ENCODE assay signal across 10 cellular contexts in the genomic region with DNA sequence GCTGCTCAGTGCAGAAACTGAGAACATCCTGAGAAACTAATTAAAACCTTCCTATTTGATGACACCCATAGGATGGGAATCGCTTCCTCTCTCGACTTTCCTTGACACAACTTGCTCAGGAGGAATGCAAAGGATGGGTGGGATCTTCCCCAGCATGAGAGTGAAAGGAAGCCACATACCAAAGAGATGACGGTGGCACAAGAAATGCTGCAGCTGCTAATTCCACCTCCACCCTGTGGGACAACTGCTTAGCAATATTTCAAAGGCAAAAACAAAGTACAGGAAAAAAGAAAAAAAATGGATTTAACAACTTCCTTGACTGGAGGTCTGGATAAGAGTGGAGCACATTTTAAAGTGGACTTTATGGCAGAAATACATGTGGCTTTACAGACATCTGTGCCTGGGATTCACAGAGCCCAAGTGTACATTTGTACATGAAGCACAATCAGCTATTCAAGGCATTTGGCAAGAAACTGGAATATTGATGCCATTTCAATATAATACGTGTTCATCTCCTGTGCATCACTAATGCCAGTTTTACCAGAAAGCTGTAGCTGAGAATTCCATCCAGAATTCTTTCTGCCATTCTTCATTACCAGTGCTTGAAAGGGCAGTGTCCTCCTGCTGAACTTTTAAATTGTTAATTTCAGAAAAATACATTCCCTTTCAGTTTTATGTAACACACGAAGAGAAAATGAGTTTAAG.
A peak's percentile ranks its signal among the peaks of the same experiment; 100 is the strongest.
DNase-seq lines count a peak whose midpoint lies in the region; ATAC-seq and TF ChIP-seq lines count a peak whose summit lies in the region.
"Had no signal": no experiment of that assay in that cellular context is flagged by ENCODE, and none has a peak within 500 bp of the region (broad histone marks: within the 10 kb centered on the region; RNA-seq: fewer than 3 reads in every experiment).

No MANE protein-coding gene starts in this region.

- no peak for TF ChIP-seq CTCF in GM23338 (conservative IDR thresholded peaks at IDR 0.05; ENCODE audit: low read depth in 2 of 2)
- no peak for TF ChIP-seq CTCF in foreskin fibroblast (IDR thresholded peaks at IDR 0.05; ENCODE audit: low read depth, low read length)
- no peak for TF ChIP-seq CTCF in progenitor cell of endocrine pancreas (IDR thresholded peaks at IDR 0.05; ENCODE audit: unreplicated experiment)

- H3K4me3 Mint-ChIP-seq in GM23338 (no peak overlapping the region), progenitor cell of endocrine pancreas (ENCODE audit: low read depth) (no peak overlapping the region)
- H3K4me3 Mint-ChIP-seq: activated naive CD4-positive, alpha-beta T cell treated with anti-CD3 and anti-CD28 coated beads, Interleukin-2, amount 10 ng/mL, durations not matched to agents 7 days and 5 days had no signal

- H3K4me3 ChIP-seq in GM23338, result no peak overlapping the region
- no peak overlapping the region for H3K4me3 ChIP-seq in foreskin fibroblast (ENCODE audit: low read depth in 1 of 2, low read length in 2 of 2)

- H3K4me1 Mint-ChIP-seq in GM23338, result peaks cover 21% of the 10 kb centered on the region
- peaks cover 18% of the 10 kb centered on the region for H3K4me1 Mint-ChIP-seq in progenitor cell of endocrine pancreas (ENCODE audit: low read depth)
- H3K4me1 Mint-ChIP-seq: activated naive CD4-positive, alpha-beta T cell treated with anti-CD3 and anti-CD28 coated beads, Interleukin-2, amount 10 ng/mL, durations not matched to agents 7 days and 5 days had no signal

- H3K27me3 ChIP-seq in GM23338 (ENCODE audit: insufficient read depth), result no peaks in the 10 kb centered on the region

- peaks cover 6% of the 10 kb centered on the region for H3K9me2 ChIP-seq in GM23338 (ENCODE audit: insufficient read depth)

- no peak overlapping the region for H3K4me2 ChIP-seq in GM23338

- peaks cover 2% of the 10 kb centered on the region for H3K27me3 Mint-ChIP-seq in GM23338 (ENCODE audit: insufficient read depth, low read depth, poor library complexity)
- H3K27me3 Mint-ChIP-seq in progenitor cell of endocrine pancreas, result no peaks in the 10 kb centered on the region
- H3K27me3 Mint-ChIP-seq: activated naive CD4-positive, alpha-beta T cell treated with anti-CD3 and anti-CD28 coated beads, Interleukin-2, amount 10 ng/mL, durations not matched to agents 7 days and 5 days had no signal

- H3K9me3 Mint-ChIP-seq in GM23338 (peaks cover 4% of the 10 kb centered on the region; the same call in 1 of the 3 replicates), progenitor cell of endocrine pancreas (ENCODE audit: low read depth) (no peaks in the 10 kb centered on the region)
- H3K9me3 Mint-ChIP-seq: activated naive CD4-positive, alpha-beta T cell treated with anti-CD3 and anti-CD28 coated beads, Interleukin-2, amount 10 ng/mL, durations not matched to agents 7 days and 5 days had no signal

- H3F3A ChIP-seq in GM23338 (replicated peaks; ENCODE audit: low read depth), result no peaks in the 10 kb centered on the region

- H3K36me3 Mint-ChIP-seq in GM23338 (ENCODE audit: low read depth) (peaks cover 4% of the 10 kb centered on the region; the same call in 2 of the 3 replicates), progenitor cell of endocrine pancreas (ENCODE audit: insufficient read depth) (no peaks in the 10 kb centered on the region)
- H3K36me3 Mint-ChIP-seq: activated naive CD4-positive, alpha-beta T cell treated with anti-CD3 and anti-CD28 coated beads, Interleukin-2, amount 10 ng/mL, durations not matched to agents 7 days and 5 days had no signal

- peak; percentile 82 for DNase-seq in GM23338 (ENCODE audit: low spot score)
- peak; percentile 90 to 92 for DNase-seq in foreskin fibroblast
- DNase-seq in progenitor cell of endocrine pancreas (ENCODE audit: low spot score, unreplicated experiment), result no peak
- DNase-seq in NCI-H1105 (lab: John Stamatoyannopoulos, UW), result no peak
- no peak for DNase-seq in NCI-H2029 (lab: John Stamatoyannopoulos, UW)
- DNase-seq: activated naive CD4-positive, alpha-beta T cell treated with anti-CD3 and anti-CD28 coated beads, Interleukin-2, amount 10 ng/mL, durations not matched to agents 7 days and 5 days; NCI-H1930 had no signal

- no peaks in the 10 kb centered on the region for H4K20me1 ChIP-seq in GM23338 (replicated peaks; ENCODE audit: insufficient read depth)

- H3K36me3 ChIP-seq in GM23338 (ENCODE audit: insufficient read depth), result no peaks in the 10 kb centered on the region

- ATAC-seq in GM23338, result peak; percentile 90
- peak; percentile 88 for ATAC-seq in SK-N-SH treated with all-trans-retinoic acid at 6 μM for 48 hours
- no peak for ATAC-seq in GM19455 (IDR thresholded peaks at IDR 0.05; ENCODE audit: unreplicated experiment)
- no peak for ATAC-seq in HG03025 (IDR thresholded peaks at IDR 0.05; ENCODE audit: low FRiP score, unreplicated experiment)

- H3K27ac Mint-ChIP-seq in GM23338 (0 out of 2 replicates have a peak overlapping the region, but pooled peaks have one; percentile 45), progenitor cell of endocrine pancreas (peak overlapping the region; percentile 34)
- H3K27ac Mint-ChIP-seq: activated naive CD4-positive, alpha-beta T cell treated with anti-CD3 and anti-CD28 coated beads, Interleukin-2, amount 10 ng/mL, durations not matched to agents 7 days and 5 days had no signal

- 0 out of 2 replicates have a peak, but pooled peaks cover 14% of the 10 kb centered on the region for H3K4me1 ChIP-seq in GM23338 (ENCODE audit: insufficient read depth)

- no peaks in the 10 kb centered on the region for H3K79me2 ChIP-seq in GM23338 (replicated peaks; ENCODE audit: insufficient read depth)

- no peak overlapping the region for H2AFZ ChIP-seq in GM23338

- H3K27ac ChIP-seq in GM23338 (ENCODE audit: low read depth), result no peak overlapping the region

TF ChIP-seq in GM23338, 12 proteins besides CTCF, POLR2A, EP300 and RAD21 (continues in another document):
- TF ChIP-seq, protein P1, sequence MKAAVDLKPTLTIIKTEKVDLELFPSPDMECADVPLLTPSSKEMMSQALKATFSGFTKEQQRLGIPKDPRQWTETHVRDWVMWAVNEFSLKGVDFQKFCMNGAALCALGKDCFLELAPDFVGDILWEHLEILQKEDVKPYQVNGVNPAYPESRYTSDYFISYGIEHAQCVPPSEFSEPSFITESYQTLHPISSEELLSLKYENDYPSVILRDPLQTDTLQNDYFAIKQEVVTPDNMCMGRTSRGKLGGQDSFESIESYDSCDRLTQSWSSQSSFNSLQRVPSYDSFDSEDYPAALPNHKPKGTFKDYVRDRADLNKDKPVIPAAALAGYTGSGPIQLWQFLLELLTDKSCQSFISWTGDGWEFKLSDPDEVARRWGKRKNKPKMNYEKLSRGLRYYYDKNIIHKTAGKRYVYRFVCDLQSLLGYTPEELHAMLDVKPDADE (IDR thresholded peaks at IDR 0.05), result no peak

TF ChIP-seq in SK-N-SH treated with all-trans-retinoic acid at 6 μM for 48 hours, 23 proteins besides CTCF, POLR2A, EP300 and RAD21 (continues in another document):
- TF ChIP-seq SNAI2 (CRISPR knock-in tag; IDR thresholded peaks at IDR 0.05), result no peak
- TF ChIP-seq ZC3H10 (CRISPR knock-in tag; IDR thresholded peaks at IDR 0.05), result 0 out of 2 replicates have a peak, but pooled peaks have one; percentile 15
- no peak for TF ChIP-seq OSR1 (CRISPR knock-in tag; IDR thresholded peaks at IDR 0.05)
- TF ChIP-seq ARNTL (CRISPR knock-in tag; IDR thresholded peaks at IDR 0.05; ENCODE audit: borderline replicate concordance, low read depth), result no peak
- no peak for TF ChIP-seq ZFP30 (CRISPR knock-in tag; IDR thresholded peaks at IDR 0.05)
- no peak for TF ChIP-seq PPARA (CRISPR knock-in tag; IDR thresholded peaks at IDR 0.05; ENCODE audit: borderline replicate concordance)
- TF ChIP-seq GLIS3 (CRISPR knock-in tag; IDR thresholded peaks at IDR 0.05), result no peak
- TF ChIP-seq, protein P2, sequence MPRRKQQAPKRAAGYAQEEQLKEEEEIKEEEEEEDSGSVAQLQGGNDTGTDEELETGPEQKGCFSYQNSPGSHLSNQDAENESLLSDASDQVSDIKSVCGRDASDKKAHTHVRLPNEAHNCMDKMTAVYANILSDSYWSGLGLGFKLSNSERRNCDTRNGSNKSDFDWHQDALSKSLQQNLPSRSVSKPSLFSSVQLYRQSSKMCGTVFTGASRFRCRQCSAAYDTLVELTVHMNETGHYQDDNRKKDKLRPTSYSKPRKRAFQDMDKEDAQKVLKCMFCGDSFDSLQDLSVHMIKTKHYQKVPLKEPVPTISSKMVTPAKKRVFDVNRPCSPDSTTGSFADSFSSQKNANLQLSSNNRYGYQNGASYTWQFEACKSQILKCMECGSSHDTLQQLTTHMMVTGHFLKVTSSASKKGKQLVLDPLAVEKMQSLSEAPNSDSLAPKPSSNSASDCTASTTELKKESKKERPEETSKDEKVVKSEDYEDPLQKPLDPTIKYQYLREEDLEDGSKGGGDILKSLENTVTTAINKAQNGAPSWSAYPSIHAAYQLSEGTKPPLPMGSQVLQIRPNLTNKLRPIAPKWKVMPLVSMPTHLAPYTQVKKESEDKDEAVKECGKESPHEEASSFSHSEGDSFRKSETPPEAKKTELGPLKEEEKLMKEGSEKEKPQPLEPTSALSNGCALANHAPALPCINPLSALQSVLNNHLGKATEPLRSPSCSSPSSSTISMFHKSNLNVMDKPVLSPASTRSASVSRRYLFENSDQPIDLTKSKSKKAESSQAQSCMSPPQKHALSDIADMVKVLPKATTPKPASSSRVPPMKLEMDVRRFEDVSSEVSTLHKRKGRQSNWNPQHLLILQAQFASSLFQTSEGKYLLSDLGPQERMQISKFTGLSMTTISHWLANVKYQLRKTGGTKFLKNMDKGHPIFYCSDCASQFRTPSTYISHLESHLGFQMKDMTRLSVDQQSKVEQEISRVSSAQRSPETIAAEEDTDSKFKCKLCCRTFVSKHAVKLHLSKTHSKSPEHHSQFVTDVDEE (CRISPR knock-in tag; IDR thresholded peaks at IDR 0.05), result no peak
- TF ChIP-seq, protein P3, sequence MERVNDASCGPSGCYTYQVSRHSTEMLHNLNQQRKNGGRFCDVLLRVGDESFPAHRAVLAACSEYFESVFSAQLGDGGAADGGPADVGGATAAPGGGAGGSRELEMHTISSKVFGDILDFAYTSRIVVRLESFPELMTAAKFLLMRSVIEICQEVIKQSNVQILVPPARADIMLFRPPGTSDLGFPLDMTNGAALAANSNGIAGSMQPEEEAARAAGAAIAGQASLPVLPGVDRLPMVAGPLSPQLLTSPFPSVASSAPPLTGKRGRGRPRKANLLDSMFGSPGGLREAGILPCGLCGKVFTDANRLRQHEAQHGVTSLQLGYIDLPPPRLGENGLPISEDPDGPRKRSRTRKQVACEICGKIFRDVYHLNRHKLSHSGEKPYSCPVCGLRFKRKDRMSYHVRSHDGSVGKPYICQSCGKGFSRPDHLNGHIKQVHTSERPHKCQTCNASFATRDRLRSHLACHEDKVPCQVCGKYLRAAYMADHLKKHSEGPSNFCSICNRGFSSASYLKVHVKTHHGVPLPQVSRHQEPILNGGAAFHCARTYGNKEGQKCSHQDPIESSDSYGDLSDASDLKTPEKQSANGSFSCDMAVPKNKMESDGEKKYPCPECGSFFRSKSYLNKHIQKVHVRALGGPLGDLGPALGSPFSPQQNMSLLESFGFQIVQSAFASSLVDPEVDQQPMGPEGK (CRISPR knock-in tag; IDR thresholded peaks at IDR 0.05; ENCODE audit: borderline replicate concordance), result no peak
- no peak for TF ChIP-seq ESRRG (CRISPR knock-in tag; IDR thresholded peaks at IDR 0.05)
- no peak for TF ChIP-seq TCF4 (CRISPR knock-in tag; IDR thresholded peaks at IDR 0.05; ENCODE audit: borderline replicate concordance)

Comparison
In these comparisons a context has a peak if more than half of its experiments do, and no peak if none do; other contexts are left out.
1. ATAC-seq: peak in GM23338 (single experiment) and SK-N-SH treated with all-trans-retinoic acid at 6 μM for 48 hours (single experiment); none in GM19455 (single experiment) and HG03025 (single experiment).
2. DNase-seq: peak in GM23338 (single experiment) and foreskin fibroblast (2 of 2); none in progenitor cell of endocrine pancreas (single experiment), NCI-H1105 (single experiment) and NCI-H2029 (single experiment).